8 cellular contexts compared by ENCODE assay signal in genomic region chr5:151675225-151675955, GRCh38. TPM values are rescaled to one million over a fixed set of nuclear protein-coding genes. Genes with fewer than 3 reads are reported as not detected.
A peak's percentile ranks its signal among the peaks of the same experiment; 100 is the strongest.
DNase-seq lines count a peak whose midpoint lies in the region; ATAC-seq and TF ChIP-seq lines count a peak whose summit lies in the region.

No MANE protein-coding gene starts in this region.

- ATAC-seq in HG02678 (IDR thresholded peaks at IDR 0.05; ENCODE audit: unreplicated experiment), result peak; percentile 59
- ATAC-seq in HG03520 (IDR thresholded peaks at IDR 0.05; ENCODE audit: unreplicated experiment), result no peak
- no peak for ATAC-seq in natural killer cell treated with Interleukin-12 subunit alpha and Interleukin-12 subunit beta and Interleukin-15 and Interleukin-18, amount 100 ng/mL, for 72 hours
- ATAC-seq in HG02588 (IDR thresholded peaks at IDR 0.05; ENCODE audit: unreplicated experiment), result no peak

- peaks cover 75% of the 10 kb centered on the region for H3K4me1 Mint-ChIP-seq in mesothelial cell of epicardium
- peaks cover 3 to 5% of the 10 kb centered on the region in 2 donors for H3K4me1 Mint-ChIP-seq in natural killer cell treated with Interleukin-12 subunit alpha and Interleukin-12 subunit beta and Interleukin-15 and Interleukin-18, amount 100 ng/mL, for 72 hours (ENCODE audit: low read depth in 2 of 2)

- no peak for TF ChIP-seq CTCF in cardiac fibroblast (IDR thresholded peaks at IDR 0.05; ENCODE audit: low read depth, low read length)
- TF ChIP-seq CTCF in mesothelial cell of epicardium (IDR thresholded peaks at IDR 0.05; ENCODE audit: unreplicated experiment), result no peak

- no peak overlapping the region for H3K4me3 Mint-ChIP-seq in mesothelial cell of epicardium
- H3K4me3 Mint-ChIP-seq in natural killer cell treated with Interleukin-12 subunit alpha and Interleukin-12 subunit beta and Interleukin-15 and Interleukin-18, amount 100 ng/mL, for 72 hours, result no peak overlapping the region

- H3K9me3 Mint-ChIP-seq in mesothelial cell of epicardium, result no peaks in the 10 kb centered on the region
- no peaks in the 10 kb centered on the region for H3K9me3 Mint-ChIP-seq in natural killer cell treated with Interleukin-12 subunit alpha and Interleukin-12 subunit beta and Interleukin-15 and Interleukin-18, amount 100 ng/mL, for 72 hours

- DNase-seq in A172 (ENCODE audit: low spot score) (peak; percentile 88), cardiac fibroblast (ENCODE audit: low read depth in 2 of 2) (peak; percentile 71 to 82), mesothelial cell of epicardium (ENCODE audit: low spot score in 2 of 2, unreplicated experiment in 2 of 2) (no peak), NCI-H526 treated with DMSO at 0.1 percent for 48 hours (lab: John Stamatoyannopoulos, UW) (no peak)
- DNase-seq in natural killer cell treated with Interleukin-12 subunit alpha and Interleukin-12 subunit beta and Interleukin-15 and Interleukin-18, amount 100 ng/mL, for 72 hours (ENCODE audit: low spot score), result no peak

- H3K27me3 Mint-ChIP-seq in mesothelial cell of epicardium (ENCODE audit: low read depth), result no peaks in the 10 kb centered on the region
- peaks cover 5 to 9% of the 10 kb centered on the region in 2 donors for H3K27me3 Mint-ChIP-seq in natural killer cell treated with Interleukin-12 subunit alpha and Interleukin-12 subunit beta and Interleukin-15 and Interleukin-18, amount 100 ng/mL, for 72 hours

- H3K27ac Mint-ChIP-seq in mesothelial cell of epicardium, result peak overlapping the region; percentile 92
- H3K27ac Mint-ChIP-seq in natural killer cell treated with Interleukin-12 subunit alpha and Interleukin-12 subunit beta and Interleukin-15 and Interleukin-18, amount 100 ng/mL, for 72 hours, result no peak overlapping the region

- no peak overlapping the region for H3K4me3 ChIP-seq in cardiac fibroblast (replicated peaks in 1 of 2; ENCODE audit: low read depth in 2 of 2, low read length in 2 of 2)

- peaks cover 40% of the 10 kb centered on the region for H3K36me3 Mint-ChIP-seq in mesothelial cell of epicardium
- no peaks in the 10 kb centered on the region for H3K36me3 Mint-ChIP-seq in natural killer cell treated with Interleukin-12 subunit alpha and Interleukin-12 subunit beta and Interleukin-15 and Interleukin-18, amount 100 ng/mL, for 72 hours

RNA-seq across cellular contexts. Expression of gene SPARC, which starts 11.3 kb away (rescaled TPM):
- total RNA-seq in A172 (2014; rRNA removed; shearing (Covaris generic)), result 3,811 and 5,357 TPM in 2 replicates
- total RNA-seq in mesothelial cell of epicardium, result 2,843 to 2,896 TPM (median 2,890 TPM) in 3 replicates
- not detected for total RNA-seq in natural killer cell treated with Interleukin-12 subunit alpha and Interleukin-12 subunit beta and Interleukin-15 and Interleukin-18, amount 100 ng/mL, for 72 hours

Comparison
In these comparisons a context has a peak if more than half of its experiments do, and no peak if none do; other contexts are left out.
1. DNase-seq: peak in A172 (single experiment) and cardiac fibroblast (2 of 2); none in mesothelial cell of epicardium (0 of 2), natural killer cell treated with Interleukin-12 subunit alpha and Interleukin-12 subunit beta and Interleukin-15 and Interleukin-18, amount 100 ng/mL, for 72 hours (single experiment) and NCI-H526 treated with DMSO at 0.1 percent for 48 hours (single experiment).
2. RNA of gene SPARC, which starts 11.3 kb away (total RNA-seq): 3,811 to 5,357 TPM in A172 and 2,843 to 2,896 TPM in mesothelial cell of epicardium; not detected in natural killer cell treated with Interleukin-12 subunit alpha and Interleukin-12 subunit beta and Interleukin-15 and Interleukin-18, amount 100 ng/mL, for 72 hours; every median in the first group is over 1,000 times any median in the second.